Comparison of ENCODE assay signal across 8 cellular contexts in genomic region chr7:100852048-100852872, GRCh38. TPM values are rescaled to one million over a fixed set of nuclear protein-coding genes. Genes with fewer than 3 reads are reported as not detected.
DNase-seq lines count a peak whose midpoint lies in the region; ATAC-seq, FAIRE-seq and TF ChIP-seq lines count a peak whose summit lies in the region.

TSS of gene SLC12A9 (plus strand) at chr7:100852713. CDS start at chr7:100854198, 1,485 bp downstream.

- WGBS in SK-N-SH (ENCODE audit: low lambda C conversion rate) = 7% methylated on average over 25 of the region's 71 CpGs

- H3K9me3 Mint-ChIP-seq in activated naive CD4-positive, alpha-beta T cell treated with anti-CD3 and anti-CD28 coated beads, Interleukin-2, amount 10 ng/mL, durations not matched to agents 7 days and 5 days = no peaks in the 10 kb centered on the region

- no peak within 1 kb of the TSS for H2AFZ ChIP-seq in HCT116 (ENCODE audit: low read depth, low read length, poor library complexity, severe bottlenecking)
- H2AFZ ChIP-seq in SK-N-SH (ENCODE audit: low read depth) = peak within 1 kb of the TSS; percentile 93

- H3K4me2 ChIP-seq in HCT116 (ENCODE audit: low read length) (peak within 1 kb of the TSS; percentile 70), SK-N-SH (peak within 1 kb of the TSS; percentile 98)

- H3K9me3 ChIP-seq in HCT116 (ENCODE audit: control insufficient read depth in 1 of 2, insufficient read depth in 1 of 2, low read depth in 1 of 2, low read length in 2 of 2) (no peaks in the 10 kb centered on the region), SK-N-SH (no peaks in the 10 kb centered on the region)

- H3K27ac ChIP-seq in HCT116 (ENCODE audit: low read depth, low read length) = peak within 1 kb of the TSS; percentile 63
- peak within 1 kb of the TSS in 1 of 2 experiments; percentile 3; a peak in 1 of 4 replicates for H3K27ac ChIP-seq in SK-N-SH (ENCODE audit: low read depth in 2 of 2, low read length in 1 of 2)

- no peaks in the 10 kb centered on the region for H3K27me3 ChIP-seq in HCT116 (ENCODE audit: insufficient read depth, low read length)
- H3K27me3 ChIP-seq in SK-N-SH (ENCODE audit: insufficient read depth) = no peaks in the 10 kb centered on the region

- FAIRE-seq in G401.6 (lab: Jason Lieb, UNC) = peak; percentile 69

- H3K9me2 ChIP-seq in HCT116 (ENCODE audit: insufficient read depth) (no peaks in the 10 kb centered on the region), SK-N-SH (no peaks in the 10 kb centered on the region)

- no peaks in the 10 kb centered on the region for H3K27me3 Mint-ChIP-seq in activated naive CD4-positive, alpha-beta T cell treated with anti-CD3 and anti-CD28 coated beads, Interleukin-2, amount 10 ng/mL, durations not matched to agents 7 days and 5 days

- intact Hi-C loops in HCT116 (cut with micrococcal nuclease) = loop anchor here (1.0 to 2.0 kb wide), 3 partner anchors 53 to 383 kb away; no protein-coding TSS in a partner anchor

- H3F3A ChIP-seq in SK-N-SH (replicated peaks; ENCODE audit: insufficient read depth) = no peaks in the 10 kb centered on the region

- peak within 1 kb of the TSS; percentile 77 for H3K9ac ChIP-seq in HCT116 (ENCODE audit: low read length)
- H3K9ac ChIP-seq in SK-N-SH = peak within 1 kb of the TSS; percentile 84

- DNase-seq in HCT116 (ENCODE audit: low read depth, low spot score) = peak; percentile 81
- DNase-seq in NAMALWA (ENCODE audit: low spot score) = peak; percentile 93
- peak; percentile 100 for DNase-seq in SK-N-SH
- peak; percentile 93 for DNase-seq in activated naive CD4-positive, alpha-beta T cell treated with anti-CD3 and anti-CD28 coated beads, Interleukin-2, amount 10 ng/mL, durations not matched to agents 7 days and 5 days
- DNase-seq in globus pallidus (ENCODE audit: low spot score) = peak; percentile 90
- peak in 55 of 56 donors; percentile 42 to 92 (median 81) for DNase-seq in nucleus accumbens (lab: John Stamatoyannopoulos, UW)
- peak; percentile 85 for DNase-seq in superior temporal gyrus (ENCODE audit: extremely low spot score)

- TF ChIP-seq CTCF in HCT116 (IDR thresholded peaks at IDR 0.05 in 2 of 3, conservative IDR thresholded peaks at IDR 0.05 in 1 of 3; ENCODE audit: borderline replicate concordance in 1 of 3, insufficient read depth in 1 of 3, low read depth in 2 of 3, low read length in 2 of 3) (peak; percentile 84 to 95 (median 94)), SK-N-SH (IDR thresholded peaks at IDR 0.05) (peak; percentile 99)

- H3K36me3 ChIP-seq in HCT116 (ENCODE audit: control insufficient read depth in 1 of 2, insufficient read depth in 2 of 2, low read length in 2 of 2) (no peaks in the 10 kb centered on the region), SK-N-SH (replicated peaks in 1 of 2; ENCODE audit: control insufficient read depth in 1 of 2, insufficient read depth in 2 of 2, low read length in 1 of 2) (no peaks in the 10 kb centered on the region)

- peak; percentile 97 for ATAC-seq in HCT116

- BruUV-seq in HCT116 (replicated peaks; lab: Mats Ljungman, UMichigan) = TSS peak; percentile 86

- H4K20me1 ChIP-seq in HCT116 (ENCODE audit: insufficient read depth) = no peaks in the 10 kb centered on the region
- no peaks in the 10 kb centered on the region for H4K20me1 ChIP-seq in SK-N-SH (ENCODE audit: insufficient read depth)

- H3K36me3 Mint-ChIP-seq in activated naive CD4-positive, alpha-beta T cell treated with anti-CD3 and anti-CD28 coated beads, Interleukin-2, amount 10 ng/mL, durations not matched to agents 7 days and 5 days = peaks cover 10% of the 10 kb centered on the region

- H3K4me3 Mint-ChIP-seq in activated naive CD4-positive, alpha-beta T cell treated with anti-CD3 and anti-CD28 coated beads, Interleukin-2, amount 10 ng/mL, durations not matched to agents 7 days and 5 days = peak within 1 kb of the TSS; percentile 96

- CTCF ChIA-PET in HCT116 (lab: Charles Lee) (interaction anchor here (0.6 to 3.4 kb wide), 14 partner anchors 9 to 383 kb away, joined by 3 to 52 read pairs (median 4); partner anchors contain the start of genes EPHB4, MOSPD3, POP7 and SRRT), SK-N-SH (lab: Yijun Ruan, JAX) (interaction anchor here (0.6 to 19.3 kb wide), 69 partner anchors 9 to 445 kb away, joined by 3 to 398 read pairs (median 5); partner anchors contain the start of genes ACHE, ACTL6B, EPHB4 and EPO)
- CTCF ChIA-PET in activated naive CD4-positive, alpha-beta T cell treated with anti-CD3 and anti-CD28 coated beads, Interleukin-2, amount 10 ng/mL, durations not matched to agents 7 days and 5 days (lab: Charles Lee) = interaction anchor here (0.6 to 6.5 kb wide), 25 partner anchors 10 to 374 kb away, joined by 3 to 160 read pairs (median 4); partner anchors contain the start of genes EPO, FBXO24, POP7 and SRRT

- H3K27ac Mint-ChIP-seq in activated naive CD4-positive, alpha-beta T cell treated with anti-CD3 and anti-CD28 coated beads, Interleukin-2, amount 10 ng/mL, durations not matched to agents 7 days and 5 days = peak within 1 kb of the TSS; percentile 89

- RAD21 ChIA-PET in HCT116 (lab: Charles Lee; ENCODE audit: low non-redundant PET in 1 of 2, low total read pairs in 2 of 2, uncharacterized antibody in 2 of 2, unreplicated experiment in 2 of 2) = interaction anchor here (0.5 to 2.3 kb wide), 7 partner anchors 12 to 148 kb away, joined by 3 to 12 read pairs (median 5); partner anchors contain the start of gene POP7 (in 2 of the 2)

- POLR2A ChIA-PET in HCT116 (lab: Charles Lee) = interaction anchor here (0.6 to 3.3 kb wide), 5 partner anchors 15 to 424 kb away, joined by 3 to 17 read pairs (median 3); partner anchors contain the start of genes POP7, TRIP6, UFSP1 and ZCWPW1
- POLR2A ChIA-PET in SK-N-SH (lab: Yijun Ruan, JAX) = interaction anchor here (0.6 to 2.9 kb wide), 12 partner anchors 9 to 424 kb away, joined by 3 to 30 read pairs (median 6); partner anchors contain the start of genes ACTL6B, EPHB4, POP7 and SRRT

- no peak; a peak in 1 of 4 replicates for TF ChIP-seq EP300 in SK-N-SH (IDR thresholded peaks at IDR 0.05; ENCODE audit: borderline replicate concordance in 1 of 2, low read depth in 1 of 2, low read length in 1 of 2)

- H3K4me3 ChIP-seq in HCT116 (replicated peaks in 1 of 2; ENCODE audit: low read depth in 1 of 2, low read length in 2 of 2) = peak within 1 kb of the TSS; percentile 83 to 84
- peak within 1 kb of the TSS; percentile 62 to 87 for H3K4me3 ChIP-seq in SK-N-SH (ENCODE audit: low read depth in 2 of 2, low read length in 1 of 2)

- peaks cover 20% of the 10 kb centered on the region for H3K4me1 Mint-ChIP-seq in activated naive CD4-positive, alpha-beta T cell treated with anti-CD3 and anti-CD28 coated beads, Interleukin-2, amount 10 ng/mL, durations not matched to agents 7 days and 5 days

- TF ChIP-seq RAD21 in HCT116 (IDR thresholded peaks at IDR 0.05; ENCODE audit: low read depth) (peak; percentile 99), SK-N-SH (IDR thresholded peaks at IDR 0.05; ENCODE audit: low read length) (peak; percentile 99)

- TF ChIP-seq POLR2A in HCT116 (IDR thresholded peaks at IDR 0.05; ENCODE audit: borderline replicate concordance, extremely low read depth, insufficient read depth, insufficient read length) = peak; percentile 17

- peaks cover 6 to 16% of the 10 kb centered on the region in 2 experiments; a peak in 3 of 4 replicates for H3K4me1 ChIP-seq in HCT116 (ENCODE audit: control insufficient read depth in 1 of 2, insufficient read depth in 2 of 2, low read length in 2 of 2)
- H3K4me1 ChIP-seq in SK-N-SH (ENCODE audit: control insufficient read depth in 1 of 2, insufficient read depth in 2 of 2, low read depth in 1 of 2, low read length in 1 of 2) = peaks cover 7% of the 10 kb centered on the region in 2 experiments; a peak in 2 of 4 replicates

- peaks cover 18% of the 10 kb centered on the region; the same call in 1 of the 2 replicates for H3K79me2 ChIP-seq in HCT116 (ENCODE audit: insufficient read depth, low read length)
- peaks cover 20% of the 10 kb centered on the region; the same call in 1 of the 2 replicates for H3K79me2 ChIP-seq in SK-N-SH (ENCODE audit: insufficient read depth)

TF ChIP-seq in HCT116, 20 proteins besides CTCF, POLR2A, EP300 and RAD21:
- no peak for TF ChIP-seq JUND (IDR thresholded peaks at IDR 0.05)
- peak; percentile 99 for TF ChIP-seq MAX (IDR thresholded peaks at IDR 0.05)
- TF ChIP-seq SRF (IDR thresholded peaks at IDR 0.05; ENCODE audit: low read depth) = no peak
- peak; percentile 61 for TF ChIP-seq POLR2AphosphoS5 (IDR thresholded peaks at IDR 0.05; ENCODE audit: low read depth, low read length)
- peak; percentile 95; the same call in 1 of the 2 replicates for TF ChIP-seq SIN3A (IDR thresholded peaks at IDR 0.05; ENCODE audit: low read depth)
- TF ChIP-seq ZFX (IDR thresholded peaks at IDR 0.05) = peak; percentile 56; the same call in 1 of the 2 replicates
- TF ChIP-seq SP1 (IDR thresholded peaks at IDR 0.05; ENCODE audit: low read depth) = 0 out of 2 replicates have a peak, but pooled peaks have one; percentile 45

TF ChIP-seq in SK-N-SH, 30 proteins besides CTCF, POLR2A, EP300 and RAD21 (continues in another document):
- TF ChIP-seq TAF1 (IDR thresholded peaks at IDR 0.05; ENCODE audit: borderline replicate concordance, low read depth, low read length) (peak; percentile 52; the same call in 1 of the 2 replicates), USF2 (IDR thresholded peaks at IDR 0.05; ENCODE audit: borderline replicate concordance, low read depth, low read length) (no peak), SMC3 (IDR thresholded peaks at IDR 0.05; ENCODE audit: low read depth, low read length) (peak; percentile 96), MAX (IDR thresholded peaks at IDR 0.05; ENCODE audit: low read depth) (peak; percentile 100)

RNA-seq across cellular contexts. Expression of gene SLC12A9, which starts in this region (rescaled TPM):
- total RNA-seq in HCT116 (2021; ENCODE audit: unreplicated experiment) = 24.6 TPM
- polyA plus RNA-seq in HCT116 (2012) = 14.7 and 15.4 TPM in 2 replicates
- polyA plus RNA-seq in SK-N-SH (2012; rRNA removed) = 29.7 and 31.0 TPM in 2 replicates
- polyA plus RNA-seq in SK-N-SH (2012; cell fraction: cytosol; rRNA removed) = 8.1 and 13.3 TPM in 2 replicates
- 121 and 122 TPM in 2 replicates for polyA plus RNA-seq in SK-N-SH (2012; cell fraction: nucleus; rRNA removed)
